8 cellular contexts compared by ENCODE assay signal in the genomic region with DNA sequence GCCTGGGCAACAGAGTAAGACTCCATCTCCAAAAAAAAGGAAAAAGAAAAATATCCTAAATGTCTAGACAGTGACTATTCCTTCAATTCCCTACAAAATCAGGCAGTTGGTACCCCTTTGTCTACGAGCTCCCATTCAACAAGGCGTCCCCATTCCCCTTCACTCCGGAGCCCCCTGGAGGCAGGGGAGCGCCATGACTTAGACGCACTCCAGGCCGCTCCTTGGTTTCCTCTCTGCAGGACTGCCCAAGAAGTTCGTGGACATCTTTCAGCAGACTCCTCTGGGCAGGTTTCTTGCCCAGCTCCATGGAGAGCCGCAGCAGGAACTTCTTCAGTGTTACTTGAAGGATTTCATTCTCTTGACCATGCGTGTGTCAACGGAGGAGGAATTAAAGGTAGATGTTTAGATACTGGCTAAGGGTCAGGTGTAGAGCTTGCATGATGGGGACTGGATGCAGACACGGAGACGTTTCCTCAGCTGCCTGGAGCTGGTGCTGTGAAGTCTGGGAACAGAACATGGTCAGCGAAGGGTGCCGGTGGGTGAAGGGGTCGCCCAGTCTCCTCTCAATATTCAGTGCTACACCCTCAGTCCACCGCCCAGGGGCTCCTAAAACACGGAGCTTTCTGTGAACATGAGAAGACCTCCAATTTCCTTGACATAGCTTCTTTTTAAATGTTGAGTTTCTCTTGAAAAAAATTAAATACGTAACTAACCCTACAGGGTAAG. TPM values are rescaled to one million over a fixed set of nuclear protein-coding genes. Genes with fewer than 3 reads are reported as not detected.
DNase-seq lines count a peak whose midpoint lies in the region; ATAC-seq and TF ChIP-seq lines count a peak whose summit lies in the region.

No MANE protein-coding gene starts in this region.

- H3K79me2 ChIP-seq in H9 (ENCODE audit: insufficient read depth, low read length) = no peaks in the 10 kb centered on the region

- no peak overlapping the region for H3K4me3 Mint-ChIP-seq in H9
- no peak overlapping the region for H3K4me3 Mint-ChIP-seq in activated T-helper 17 cell treated with anti-CD3 and anti-CD28 coated beads, Interleukin-2, amount 50 U/mL, for 72 hours

- H3K56ac ChIP-seq in H9 (ENCODE audit: insufficient read length, low read depth, low read length) = no peak overlapping the region

- H4K91ac ChIP-seq in H9 (ENCODE audit: insufficient read length, low read depth, low read length) = no peak overlapping the region

- H4K5ac ChIP-seq in H9 (ENCODE audit: insufficient read length, low read depth, low read length) = no peak overlapping the region

- H4K8ac ChIP-seq in H9 (replicated peaks; ENCODE audit: insufficient read length, low read depth, low read length) = no peak overlapping the region

- DNase-seq in H9 (peak; percentile 77), left kidney (ENCODE audit: low read depth, low spot score) (peak; percentile 43), hypothalamus (lab: John Stamatoyannopoulos, UW) (no peak), glomerular visceral epithelial cell (ENCODE audit: extremely low spot score) (no peak)

- TF ChIP-seq CTCF in C4-2B (conservative IDR thresholded peaks at IDR 0.05) (peak; percentile 41), H9 (conservative IDR thresholded peaks at IDR 0.05) (peak; percentile 82)

- ATAC-seq in activated T-helper 17 cell treated with anti-CD3 and anti-CD28 coated beads, Interleukin-2, amount 50 U/mL, for 72 hours (replicated peaks) = peak; percentile 5
- ATAC-seq in HG03469 (IDR thresholded peaks at IDR 0.05; ENCODE audit: unreplicated experiment) (no peak), HG03354 (IDR thresholded peaks at IDR 0.05; ENCODE audit: poor library complexity, severe bottlenecking, unreplicated experiment) (no peak)

- peaks cover 33 to 79% (median 61%) of the 10 kb centered on the region in 3 experiments for H3K36me3 Mint-ChIP-seq in H9 (ENCODE audit: insufficient read depth in 1 of 3, low read depth in 3 of 3)
- H3K36me3 Mint-ChIP-seq in activated T-helper 17 cell treated with anti-CD3 and anti-CD28 coated beads, Interleukin-2, amount 50 U/mL, for 72 hours (ENCODE audit: low read depth) = peaks cover 100% of the 10 kb centered on the region

- no peak overlapping the region for H2BK120ac ChIP-seq in H9 (ENCODE audit: low read depth, low read length, poor library complexity, severe bottlenecking)

- H2AFZ ChIP-seq in H9 (ENCODE audit: low read length) = no peak overlapping the region

- H3K4me1 Mint-ChIP-seq in H9 = no peaks in the 10 kb centered on the region
- peaks cover 5% of the 10 kb centered on the region for H3K4me1 Mint-ChIP-seq in activated T-helper 17 cell treated with anti-CD3 and anti-CD28 coated beads, Interleukin-2, amount 50 U/mL, for 72 hours

- H2BK20ac ChIP-seq in H9 (ENCODE audit: low read depth, low read length, poor library complexity, severe bottlenecking) = no peak overlapping the region

- no peak overlapping the region for H3T11ph ChIP-seq in H9 (ENCODE audit: low read length)

- no peaks in the 10 kb centered on the region for H3K4me1 ChIP-seq in H9 (ENCODE audit: insufficient read depth, low read length)

- H3K18ac ChIP-seq in H9 (ENCODE audit: insufficient read length, low read depth, low read length) = no peak overlapping the region

- no peak overlapping the region for H2BK12ac ChIP-seq in H9 (ENCODE audit: insufficient read length, low read depth, low read length)

- no CpG with 5 or more reads among the region's 18 CpGs for WGBS in H9 (ENCODE audit: extremely low coverage, insufficient read length, low lambda C conversion rate)

- H3K27ac ChIP-seq in C4-2B (no peak overlapping the region), H9 (ENCODE audit: insufficient read length, low read depth, low read length) (no peak overlapping the region)

- H3K27me3 ChIP-seq in H9 (ENCODE audit: insufficient read depth, low read length) = no peaks in the 10 kb centered on the region

- no peaks in the 10 kb centered on the region for H3K23me2 ChIP-seq in H9 (ENCODE audit: insufficient read length, low read depth, low read length, poor library complexity, severe bottlenecking)

- H2BK15ac ChIP-seq in H9 (ENCODE audit: low read depth, low read length) = no peak overlapping the region

- no peak overlapping the region for H3K9ac ChIP-seq in H9 (ENCODE audit: extremely low read depth, insufficient read length, low read length)

- H3K4ac ChIP-seq in H9 (ENCODE audit: low read depth, low read length) = no peak overlapping the region

- no peaks in the 10 kb centered on the region for H3K9me3 Mint-ChIP-seq in H9
- no peaks in the 10 kb centered on the region for H3K9me3 Mint-ChIP-seq in activated T-helper 17 cell treated with anti-CD3 and anti-CD28 coated beads, Interleukin-2, amount 50 U/mL, for 72 hours

- H3K79me1 ChIP-seq in H9 (ENCODE audit: insufficient read depth, low read depth, low read length, poor library complexity, severe bottlenecking) = no peaks in the 10 kb centered on the region

- H3K27me3 Mint-ChIP-seq in H9 (ENCODE audit: low read depth) = no peaks in the 10 kb centered on the region
- H3K27me3 Mint-ChIP-seq in activated T-helper 17 cell treated with anti-CD3 and anti-CD28 coated beads, Interleukin-2, amount 50 U/mL, for 72 hours = no peaks in the 10 kb centered on the region

- peak overlapping the region in 1 of 3 experiments; percentile 57; a peak in 1 of 7 replicates for H3K27ac Mint-ChIP-seq in H9
- peak overlapping the region; percentile 63 for H3K27ac Mint-ChIP-seq in activated T-helper 17 cell treated with anti-CD3 and anti-CD28 coated beads, Interleukin-2, amount 50 U/mL, for 72 hours

- no peak overlapping the region for H2AK5ac ChIP-seq in H9 (ENCODE audit: insufficient read length, low read length)

- no peaks in the 10 kb centered on the region for H4K20me1 ChIP-seq in H9 (ENCODE audit: control insufficient read depth, insufficient read depth, insufficient read length)

- no peaks in the 10 kb centered on the region for H3K9me3 ChIP-seq in H9 (ENCODE audit: control insufficient read depth, low read depth, low read length)

- no peak overlapping the region for H3K4me2 ChIP-seq in H9 (ENCODE audit: insufficient read depth, insufficient read length, low read length)

- H3K23ac ChIP-seq in H9 (ENCODE audit: insufficient read length, low read depth, low read length) = no peak overlapping the region

- H3K14ac ChIP-seq in H9 (ENCODE audit: insufficient read depth, low read length) = no peak overlapping the region

- H2BK5ac ChIP-seq in H9 (ENCODE audit: insufficient read length, low read length) = no peak overlapping the region

RNA-seq across cellular contexts. Expression of a gene that starts 53.3 kb away (rescaled TPM):
- total RNA-seq in H9 (2021) = 14.8 and 17.1 TPM in 2 replicates
- 10 to 100 TPM in 1 of 2 donors, 1 to 10 TPM in 1; 9.7 to 20.1 TPM for total RNA-seq in activated T-helper 17 cell treated with anti-CD3 and anti-CD28 coated beads, Interleukin-2, amount 50 U/mL, for 72 hours

Comparison
In these comparisons a context has a peak if more than half of its experiments do, and no peak if none do; other contexts are left out.
1. DNase-seq: peak in H9 (single experiment) and left kidney (single experiment); none in hypothalamus (0 of 51) and glomerular visceral epithelial cell (single experiment).